31 cellular contexts compared by ENCODE assay signal in the genomic region with DNA sequence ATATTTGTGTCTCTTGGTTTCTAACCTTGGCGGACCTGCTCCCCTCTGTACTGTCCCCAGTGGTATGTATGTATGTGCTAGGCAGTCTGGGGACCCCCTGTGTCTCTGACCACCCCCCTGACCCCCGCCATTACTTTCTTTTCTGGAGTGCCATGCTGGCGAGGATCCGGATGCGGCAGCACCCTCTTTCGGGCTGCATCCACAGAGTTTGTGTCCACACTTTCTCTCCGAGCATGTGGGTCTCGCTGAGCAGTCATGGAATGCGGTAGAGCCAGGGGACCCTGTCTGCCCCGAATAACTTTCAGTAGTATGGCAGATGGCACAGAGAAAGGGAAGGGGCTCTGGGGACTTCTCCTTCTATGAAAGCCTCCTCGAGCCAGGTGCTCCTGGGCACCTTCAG.
"Had no signal": no experiment of that assay in that cellular context is flagged by ENCODE, and none has a peak within 500 bp of the region (broad histone marks: within the 10 kb centered on the region; RNA-seq: fewer than 3 reads in every experiment).

No MANE protein-coding gene starts in this region.

- H3K36me3 ChIP-seq: ovary had no signal

- H3K4me3 Mint-ChIP-seq: central memory CD8-positive, alpha-beta T cell; natural killer cell treated with Interleukin-12 subunit alpha and Interleukin-12 subunit beta and Interleukin-15 and Interleukin-18, amount 100 ng/mL, for 72 hours; stimulated activated naive CD8-positive, alpha-beta T cell treated with anti-CD3 and anti-CD28 coated beads, Interleukin-15, amount 100 ng/mL, for 72 hours; T-helper 17 cell had no signal

- H3K4me2 ChIP-seq: hepatocyte had no signal

- FAIRE-seq: colon, endometrium had no signal

- DNase-seq: activated CD4-positive, alpha-beta T cell treated with anti-CD3 and anti-CD28 coated beads for 48 hours; activated CD4-positive, alpha-beta T cell treated with anti-CD3 and anti-CD28 coated beads, Interleukin-2, amount 50 U/mL, for 48 hours; activated CD8-positive, alpha-beta memory T cell treated with anti-CD3 and anti-CD28 coated beads for 24 hours; activated naive CD4-positive, alpha-beta T cell; dermis blood vessel endothelial cell; effector CD4-positive, alpha-beta T cell; islet precursor cell; left ventricle myocardium inferior; mucosa of descending colon; ovary; stimulated activated CD4-positive, alpha-beta T cell treated with anti-CD3 and anti-CD28 coated beads, Interleukin-12 subunit alpha, Interleukin-12 subunit beta, amount 100 ng/mL, for 4 hours; stimulated activated CD4-positive, alpha-beta T cell treated with anti-CD3 and anti-CD28 coated beads, Interleukin-4, amount 100 ng/mL, for 1 hour; stimulated activated naive CD8-positive, alpha-beta T cell treated with anti-CD3 and anti-CD28 coated beads, Interleukin-15, amount 100 ng/mL, for 72 hours; substantia nigra; T-helper 17 cell; T1000; upper lobe of left lung; WERI-Rb-1 had no signal

- H3K9me3 Mint-ChIP-seq: activated naive CD4-positive, alpha-beta T cell treated with anti-CD3 and anti-CD28 coated beads, Interleukin-2, amount 50 U/mL, for 72 hours; activated T-helper 2 cell treated with anti-CD3 and anti-CD28 coated beads, Interferon-gamma antibody, Interleukin-2, Interleukin-4, amounts not matched to agents 10 μg/mL and 5 μg/mL and 100 μg/mL, durations not matched to agents 14 hours and 24 hours and 36 hours; central memory CD8-positive, alpha-beta T cell; natural killer cell treated with Interleukin-12 subunit alpha and Interleukin-12 subunit beta and Interleukin-15 and Interleukin-18, amount 100 ng/mL, for 72 hours; stimulated activated naive CD8-positive, alpha-beta T cell treated with anti-CD3 and anti-CD28 coated beads, Interleukin-15, amount 100 ng/mL, for 72 hours had no signal

- H3K27ac Mint-ChIP-seq: activated T-helper 2 cell treated with anti-CD3 and anti-CD28 coated beads, Interferon-gamma antibody, Interleukin-2, Interleukin-4, amounts not matched to agents 10 μg/mL and 5 μg/mL and 100 μg/mL, durations not matched to agents 14 hours and 24 hours and 36 hours; natural killer cell treated with Interleukin-12 subunit alpha and Interleukin-12 subunit beta and Interleukin-15 and Interleukin-18, amount 100 ng/mL, for 72 hours; progenitor cell of endocrine pancreas; stimulated activated naive CD8-positive, alpha-beta T cell treated with anti-CD3 and anti-CD28 coated beads, Interleukin-15, amount 100 ng/mL, for 72 hours; T-helper 17 cell had no signal

- H3K27ac ChIP-seq: gastroesophageal sphincter, hepatocyte, left ventricle myocardium inferior, ovary, skin epidermis, upper lobe of left lung, WERI-Rb-1 had no signal

- H2AFZ ChIP-seq: hepatocyte had no signal

- H3K27me3 Mint-ChIP-seq: central memory CD8-positive, alpha-beta T cell; natural killer cell treated with Interleukin-12 subunit alpha and Interleukin-12 subunit beta and Interleukin-15 and Interleukin-18, amount 100 ng/mL, for 72 hours; progenitor cell of endocrine pancreas; stimulated activated naive CD8-positive, alpha-beta T cell treated with anti-CD3 and anti-CD28 coated beads, Interleukin-15, amount 100 ng/mL, for 72 hours; T-helper 17 cell had no signal

- H3K4me3 ChIP-seq: gastroesophageal sphincter, hepatocyte, left ventricle myocardium inferior, lung, mucosa of descending colon, ovary, skin epidermis, upper lobe of left lung had no signal

- H3K9me3 ChIP-seq: gastroesophageal sphincter, left ventricle myocardium inferior, mucosa of descending colon, ovary, upper lobe of left lung had no signal

- ATAC-seq: activated CD4-positive, CD25-positive, alpha-beta regulatory T cell treated with anti-CD3 and anti-CD28 coated beads, Interleukin-2, amount 50 U/mL, for 24 hours; activated naive CD4-positive, alpha-beta T cell treated with anti-CD3 and anti-CD28 coated beads, Interleukin-2, amount 50 U/mL, for 72 hours; gastroesophageal sphincter; mucosa of descending colon; natural killer cell treated with Interleukin-12 subunit alpha and Interleukin-12 subunit beta and Interleukin-15 and Interleukin-18, amount 100 ng/mL, for 72 hours; sciatic nerve; stimulated activated naive CD8-positive, alpha-beta T cell treated with anti-CD3 and anti-CD28 coated beads, Interleukin-15, amount 100 ng/mL, for 72 hours; T-helper 17 cell had no signal

- H3K27me3 ChIP-seq: gastroesophageal sphincter, hepatocyte, ovary, upper lobe of left lung had no signal
